ENCODE assay signal across 8 cellular contexts in genomic region chr7:112205348-112206237, GRCh38. TPM values are rescaled to one million over a fixed set of nuclear protein-coding genes. Genes with fewer than 3 reads are reported as not detected.
A peak's percentile ranks its signal among the peaks of the same experiment; 100 is the strongest.
DNase-seq lines count a peak whose midpoint lies in the region; ATAC-seq and TF ChIP-seq lines count a peak whose summit lies in the region.

No MANE protein-coding gene starts in this region.

- H3K27ac Mint-ChIP-seq in Caco-2 (ENCODE audit: unreplicated experiment) = no peak overlapping the region

- no peaks in the 10 kb centered on the region for H3K27me3 ChIP-seq in Caco-2 (replicated peaks; ENCODE audit: control insufficient read depth, insufficient read depth, low read length)

- no peaks in the 10 kb centered on the region for H3K36me3 ChIP-seq in Caco-2 (ENCODE audit: control insufficient read depth, insufficient read depth, low read length)

- CTCF ChIA-PET in Caco-2 (lab: Charles Lee) = no interaction called here

- peak overlapping the region; percentile 97 for H3K4me3 Mint-ChIP-seq in Caco-2 (ENCODE audit: unreplicated experiment)

- no peaks in the 10 kb centered on the region for H3K9me3 Mint-ChIP-seq in Caco-2 (ENCODE audit: unreplicated experiment)

- POLR2A ChIA-PET in Caco-2 (lab: Charles Lee) = interaction anchor here (1.3 kb wide), 1 partner anchor 245 kb away, joined by 8 read pairs; the partner anchor contains the start of gene IFRD1

- intact Hi-C loops in Caco-2 (cut with micrococcal nuclease; ENCODE audit: unreplicated experiment) = loop anchor here (2.0 to 5.0 kb wide), 5 partner anchors 43 to 459 kb away; no protein-coding TSS in a partner anchor

- ATAC-seq in GM19463 (IDR thresholded peaks at IDR 0.05; ENCODE audit: unreplicated experiment) = peak; percentile 3
- peak; percentile 1 for ATAC-seq in HG03571 (IDR thresholded peaks at IDR 0.05; ENCODE audit: unreplicated experiment)
- ATAC-seq in SK-N-SH treated with all-trans-retinoic acid at 6 μM for 48 hours = peak; percentile 49

- BruUV-seq in Caco-2 (replicated peaks; lab: Mats Ljungman, UMichigan) = no TSS peak

- peak overlapping the region; percentile 91 for H3K4me3 ChIP-seq in Caco-2 (ENCODE audit: low read depth, low read length)

- TF ChIP-seq CTCF in Caco-2 (IDR thresholded peaks at IDR 0.05; ENCODE audit: insufficient read depth in 1 of 2, low read depth in 1 of 2, low read length in 1 of 2, severe bottlenecking in 1 of 2, unreplicated experiment in 1 of 2) = no peak

- H3K36me3 Mint-ChIP-seq in Caco-2 (ENCODE audit: insufficient read depth, unreplicated experiment) = peaks cover 16% of the 10 kb centered on the region

- peaks cover under 1% of the 10 kb centered on the region; the same call in 1 of the 2 replicates for H3K4me1 ChIP-seq in Caco-2

- H3K27me3 Mint-ChIP-seq in Caco-2 (ENCODE audit: insufficient read depth, unreplicated experiment) = peaks cover 11% of the 10 kb centered on the region

- peak; percentile 47 to 63 for DNase-seq in Caco-2
- DNase-seq in astrocyte of the hippocampus (ENCODE audit: low read depth, low spot score) = peak; percentile 82
- peak; percentile 70 to 74 for DNase-seq in hippocampal formation (lab: John Stamatoyannopoulos, UW)
- peak; percentile 66 for DNase-seq in putamen (ENCODE audit: low spot score)
- no peak for DNase-seq in NCI-H2196 (lab: John Stamatoyannopoulos, UW; ENCODE audit: unreplicated experiment)

- H3K4me1 Mint-ChIP-seq in Caco-2 (ENCODE audit: low read depth, unreplicated experiment) = peaks cover 10% of the 10 kb centered on the region

- no peaks in the 10 kb centered on the region for H3K9me3 ChIP-seq in Caco-2

TF ChIP-seq in SK-N-SH treated with all-trans-retinoic acid at 6 μM for 48 hours, 23 proteins besides CTCF, POLR2A, EP300 and RAD21:
- TF ChIP-seq ZFP3 (CRISPR knock-in tag; IDR thresholded peaks at IDR 0.05) (peak; percentile 32; the same call in 1 of the 2 replicates), SNAI2 (CRISPR knock-in tag; IDR thresholded peaks at IDR 0.05) (no peak), TSHZ2 (CRISPR knock-in tag; IDR thresholded peaks at IDR 0.05) (0 out of 2 replicates have a peak, but pooled peaks have one; percentile 12)

RNA-seq across cellular contexts. Expression of gene DOCK4, which starts 0.6 kb away (rescaled TPM):
- total RNA-seq in Caco-2 (2022) = 2.0 and 2.7 TPM in 2 replicates

RNA-seq across cellular contexts. Expression of gene ZNF277, which starts 0.9 kb away (rescaled TPM):
- total RNA-seq in Caco-2 (2022) = 22.8 and 23.2 TPM in 2 replicates
